1 cellular context compared by ENCODE assay signal in the genomic region with DNA sequence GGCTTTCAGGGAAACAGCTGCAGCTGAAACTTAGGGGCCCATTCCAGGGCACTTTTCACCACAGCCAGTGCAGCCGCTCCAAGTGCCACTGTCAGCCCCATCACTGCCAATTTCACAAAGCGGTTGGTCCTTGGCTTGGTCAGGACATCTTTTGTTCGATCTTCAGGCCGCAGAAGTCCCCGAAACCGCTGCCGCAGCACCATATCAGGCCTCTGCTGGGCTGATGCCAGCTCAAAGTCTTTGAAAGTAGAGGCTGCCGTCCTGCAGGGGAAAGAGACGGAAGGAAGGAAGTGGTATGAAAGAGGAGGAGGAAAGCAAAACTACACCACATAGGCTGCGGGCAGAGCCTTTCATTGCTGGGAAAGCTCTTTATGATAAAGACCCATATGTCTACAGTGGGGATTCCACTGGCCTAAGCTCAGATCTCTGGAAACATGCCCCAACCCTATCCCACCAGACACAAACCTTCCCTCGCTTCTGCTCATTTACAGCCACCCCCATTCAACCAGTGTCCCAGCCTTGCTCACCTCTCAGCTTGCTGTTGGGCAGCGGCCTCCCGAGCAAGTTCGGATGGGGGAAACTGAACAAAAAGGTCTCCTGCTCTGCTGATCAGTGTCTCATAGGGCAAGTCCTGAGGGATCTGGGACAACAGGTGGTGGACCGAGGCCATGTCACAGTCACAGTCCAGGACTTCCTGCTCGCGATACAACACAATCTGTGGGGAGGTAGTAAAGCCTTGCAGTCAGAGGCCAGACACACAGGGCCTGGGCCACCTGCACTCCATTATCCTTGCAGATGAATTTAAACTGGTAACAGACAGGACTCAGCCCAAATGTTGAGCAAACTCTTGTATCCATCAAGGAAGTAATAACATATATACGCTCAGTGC.
TF ChIP-seq lines count a peak whose summit lies in the region.

No MANE protein-coding gene starts in this region.

TF ChIP-seq in GM23338, 12 proteins besides CTCF, POLR2A, EP300 and RAD21 (continued from another document):
- TF ChIP-seq, protein P1, sequence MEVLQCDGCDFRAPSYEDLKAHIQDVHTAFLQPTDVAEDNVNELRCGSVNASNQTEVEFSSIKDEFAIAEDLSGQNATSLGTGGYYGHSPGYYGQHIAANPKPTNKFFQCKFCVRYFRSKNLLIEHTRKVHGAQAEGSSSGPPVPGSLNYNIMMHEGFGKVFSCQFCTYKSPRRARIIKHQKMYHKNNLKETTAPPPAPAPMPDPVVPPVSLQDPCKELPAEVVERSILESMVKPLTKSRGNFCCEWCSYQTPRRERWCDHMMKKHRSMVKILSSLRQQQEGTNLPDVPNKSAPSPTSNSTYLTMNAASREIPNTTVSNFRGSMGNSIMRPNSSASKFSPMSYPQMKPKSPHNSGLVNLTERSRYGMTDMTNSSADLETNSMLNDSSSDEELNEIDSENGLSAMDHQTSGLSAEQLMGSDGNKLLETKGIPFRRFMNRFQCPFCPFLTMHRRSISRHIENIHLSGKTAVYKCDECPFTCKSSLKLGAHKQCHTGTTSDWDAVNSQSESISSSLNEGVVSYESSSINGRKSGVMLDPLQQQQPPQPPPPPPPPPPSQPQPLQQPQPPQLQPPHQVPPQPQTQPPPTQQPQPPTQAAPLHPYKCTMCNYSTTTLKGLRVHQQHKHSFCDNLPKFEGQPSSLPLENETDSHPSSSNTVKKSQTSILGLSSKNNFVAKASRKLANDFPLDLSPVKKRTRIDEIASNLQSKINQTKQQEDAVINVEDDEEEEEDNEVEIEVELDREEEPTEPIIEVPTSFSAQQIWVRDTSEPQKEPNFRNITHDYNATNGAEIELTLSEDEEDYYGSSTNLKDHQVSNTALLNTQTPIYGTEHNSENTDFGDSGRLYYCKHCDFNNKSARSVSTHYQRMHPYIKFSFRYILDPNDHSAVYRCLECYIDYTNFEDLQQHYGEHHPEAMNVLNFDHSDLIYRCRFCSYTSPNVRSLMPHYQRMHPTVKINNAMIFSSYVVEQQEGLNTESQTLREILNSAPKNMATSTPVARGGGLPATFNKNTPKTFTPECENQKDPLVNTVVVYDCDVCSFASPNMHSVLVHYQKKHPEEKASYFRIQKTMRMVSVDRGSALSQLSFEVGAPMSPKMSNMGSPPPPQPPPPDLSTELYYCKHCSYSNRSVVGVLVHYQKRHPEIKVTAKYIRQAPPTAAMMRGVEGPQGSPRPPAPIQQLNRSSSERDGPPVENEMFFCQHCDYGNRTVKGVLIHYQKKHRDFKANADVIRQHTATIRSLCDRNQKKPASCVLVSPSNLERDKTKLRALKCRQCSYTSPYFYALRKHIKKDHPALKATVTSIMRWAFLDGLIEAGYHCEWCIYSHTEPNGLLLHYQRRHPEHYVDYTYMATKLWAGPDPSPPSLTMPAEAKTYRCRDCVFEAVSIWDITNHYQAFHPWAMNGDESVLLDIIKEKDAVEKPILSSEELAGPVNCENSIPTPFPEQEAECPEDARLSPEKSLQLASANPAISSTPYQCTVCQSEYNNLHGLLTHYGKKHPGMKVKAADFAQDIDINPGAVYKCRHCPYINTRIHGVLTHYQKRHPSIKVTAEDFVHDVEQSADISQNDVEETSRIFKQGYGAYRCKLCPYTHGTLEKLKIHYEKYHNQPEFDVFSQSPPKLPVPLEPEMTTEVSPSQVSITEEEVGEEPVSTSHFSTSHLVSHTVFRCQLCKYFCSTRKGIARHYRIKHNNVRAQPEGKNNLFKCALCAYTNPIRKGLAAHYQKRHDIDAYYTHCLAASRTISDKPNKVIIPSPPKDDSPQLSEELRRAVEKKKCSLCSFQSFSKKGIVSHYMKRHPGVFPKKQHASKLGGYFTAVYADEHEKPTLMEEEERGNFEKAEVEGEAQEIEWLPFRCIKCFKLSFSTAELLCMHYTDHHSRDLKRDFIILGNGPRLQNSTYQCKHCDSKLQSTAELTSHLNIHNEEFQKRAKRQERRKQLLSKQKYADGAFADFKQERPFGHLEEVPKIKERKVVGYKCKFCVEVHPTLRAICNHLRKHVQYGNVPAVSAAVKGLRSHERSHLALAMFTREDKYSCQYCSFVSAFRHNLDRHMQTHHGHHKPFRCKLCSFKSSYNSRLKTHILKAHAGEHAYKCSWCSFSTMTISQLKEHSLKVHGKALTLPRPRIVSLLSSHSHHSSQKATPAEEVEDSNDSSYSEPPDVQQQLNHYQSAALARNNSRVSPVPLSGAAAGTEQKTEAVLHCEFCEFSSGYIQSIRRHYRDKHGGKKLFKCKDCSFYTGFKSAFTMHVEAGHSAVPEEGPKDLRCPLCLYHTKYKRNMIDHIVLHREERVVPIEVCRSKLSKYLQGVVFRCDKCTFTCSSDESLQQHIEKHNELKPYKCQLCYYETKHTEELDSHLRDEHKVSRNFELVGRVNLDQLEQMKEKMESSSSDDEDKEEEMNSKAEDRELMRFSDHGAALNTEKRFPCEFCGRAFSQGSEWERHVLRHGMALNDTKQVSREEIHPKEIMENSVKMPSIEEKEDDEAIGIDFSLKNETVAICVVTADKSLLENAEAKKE (CRISPR knock-in tag; IDR thresholded peaks at IDR 0.05), result no peak
TF ChIP-seq in GM23338: peak in this region for 0.
